ENCODE assay signal across 1 cellular context in the genomic region with DNA sequence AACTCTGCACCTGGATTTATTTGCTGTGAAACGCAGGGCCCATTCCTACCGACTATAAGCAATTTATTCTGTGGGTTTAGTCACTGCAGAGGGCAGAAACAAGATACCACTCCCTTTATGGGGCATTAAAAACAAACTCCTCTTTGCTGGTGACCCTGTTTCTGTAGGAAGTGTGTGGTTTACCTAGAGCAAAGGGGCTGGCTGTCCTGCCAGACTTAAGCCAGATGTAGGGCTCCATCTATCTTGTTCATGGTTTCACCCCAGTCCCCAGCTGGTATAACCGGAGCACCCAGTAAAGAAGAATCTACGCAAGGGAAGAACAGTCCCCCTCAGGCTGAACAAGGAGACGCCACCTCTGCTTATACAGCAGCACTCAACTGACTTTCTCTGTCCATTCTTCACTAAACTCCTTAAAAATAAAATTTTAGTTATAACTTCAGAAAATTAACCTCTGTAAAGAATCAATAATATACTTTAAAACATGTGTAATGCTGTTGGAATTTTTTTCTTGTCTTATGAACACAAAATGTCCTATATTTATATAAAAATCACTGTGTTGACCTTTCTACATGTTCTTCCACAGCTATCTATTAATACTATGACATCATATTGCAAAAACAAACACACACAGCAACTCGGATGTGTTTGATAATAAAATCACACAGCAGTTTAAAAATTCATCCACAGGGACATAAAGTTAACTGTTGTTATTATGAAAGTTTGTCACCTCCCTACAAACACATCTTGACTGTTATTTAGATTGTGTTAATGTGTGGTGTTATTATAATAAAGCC.
TF ChIP-seq lines count a peak whose summit lies in the region.

No MANE protein-coding gene starts in this region.

TF ChIP-seq in WTC11, 78 proteins besides CTCF, POLR2A, EP300 and RAD21 (continued from another document):
- TF ChIP-seq, protein P1, sequence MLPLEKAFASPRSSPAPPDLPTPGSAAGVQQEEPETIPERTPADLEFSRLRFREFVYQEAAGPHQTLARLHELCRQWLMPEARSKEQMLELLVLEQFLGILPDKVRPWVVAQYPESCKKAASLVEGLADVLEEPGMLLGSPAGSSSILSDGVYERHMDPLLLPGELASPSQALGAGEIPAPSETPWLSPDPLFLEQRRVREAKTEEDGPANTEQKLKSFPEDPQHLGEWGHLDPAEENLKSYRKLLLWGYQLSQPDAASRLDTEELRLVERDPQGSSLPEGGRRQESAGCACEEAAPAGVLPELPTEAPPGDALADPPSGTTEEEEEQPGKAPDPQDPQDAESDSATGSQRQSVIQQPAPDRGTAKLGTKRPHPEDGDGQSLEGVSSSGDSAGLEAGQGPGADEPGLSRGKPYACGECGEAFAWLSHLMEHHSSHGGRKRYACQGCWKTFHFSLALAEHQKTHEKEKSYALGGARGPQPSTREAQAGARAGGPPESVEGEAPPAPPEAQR (CRISPR knock-in tag; IDR thresholded peaks at IDR 0.05): no peak
- TF ChIP-seq GABPB1 (CRISPR knock-in tag; IDR thresholded peaks at IDR 0.05) (no peak), HMGA2 (CRISPR knock-in tag; IDR thresholded peaks at IDR 0.05) (no peak), PRRX2 (CRISPR knock-in tag; IDR thresholded peaks at IDR 0.05) (no peak), ZNF317 (CRISPR knock-in tag; IDR thresholded peaks at IDR 0.05; ENCODE audit: borderline replicate concordance, low read depth) (no peak), ESRRA (CRISPR knock-in tag; IDR thresholded peaks at IDR 0.05; ENCODE audit: borderline replicate concordance) (no peak), NR3C1 (CRISPR knock-in tag; conservative IDR thresholded peaks at IDR 0.05; ENCODE audit: low read depth) (no peak)
- TF ChIP-seq, protein P2, sequence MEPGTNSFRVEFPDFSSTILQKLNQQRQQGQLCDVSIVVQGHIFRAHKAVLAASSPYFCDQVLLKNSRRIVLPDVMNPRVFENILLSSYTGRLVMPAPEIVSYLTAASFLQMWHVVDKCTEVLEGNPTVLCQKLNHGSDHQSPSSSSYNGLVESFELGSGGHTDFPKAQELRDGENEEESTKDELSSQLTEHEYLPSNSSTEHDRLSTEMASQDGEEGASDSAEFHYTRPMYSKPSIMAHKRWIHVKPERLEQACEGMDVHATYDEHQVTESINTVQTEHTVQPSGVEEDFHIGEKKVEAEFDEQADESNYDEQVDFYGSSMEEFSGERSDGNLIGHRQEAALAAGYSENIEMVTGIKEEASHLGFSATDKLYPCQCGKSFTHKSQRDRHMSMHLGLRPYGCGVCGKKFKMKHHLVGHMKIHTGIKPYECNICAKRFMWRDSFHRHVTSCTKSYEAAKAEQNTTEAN (CRISPR knock-in tag; IDR thresholded peaks at IDR 0.05): no peak
- TF ChIP-seq, protein P3, sequence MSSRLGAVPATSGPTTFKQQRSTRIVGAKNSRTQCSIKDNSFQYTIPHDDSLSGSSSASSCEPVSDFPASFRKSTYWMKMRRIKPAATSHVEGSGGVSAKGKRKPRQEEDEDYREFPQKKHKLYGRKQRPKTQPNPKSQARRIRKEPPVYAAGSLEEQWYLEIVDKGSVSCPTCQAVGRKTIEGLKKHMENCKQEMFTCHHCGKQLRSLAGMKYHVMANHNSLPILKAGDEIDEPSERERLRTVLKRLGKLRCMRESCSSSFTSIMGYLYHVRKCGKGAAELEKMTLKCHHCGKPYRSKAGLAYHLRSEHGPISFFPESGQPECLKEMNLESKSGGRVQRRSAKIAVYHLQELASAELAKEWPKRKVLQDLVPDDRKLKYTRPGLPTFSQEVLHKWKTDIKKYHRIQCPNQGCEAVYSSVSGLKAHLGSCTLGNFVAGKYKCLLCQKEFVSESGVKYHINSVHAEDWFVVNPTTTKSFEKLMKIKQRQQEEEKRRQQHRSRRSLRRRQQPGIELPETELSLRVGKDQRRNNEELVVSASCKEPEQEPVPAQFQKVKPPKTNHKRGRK (CRISPR knock-in tag; IDR thresholded peaks at IDR 0.05; ENCODE audit: borderline replicate concordance): no peak
- TF ChIP-seq, protein P4, sequence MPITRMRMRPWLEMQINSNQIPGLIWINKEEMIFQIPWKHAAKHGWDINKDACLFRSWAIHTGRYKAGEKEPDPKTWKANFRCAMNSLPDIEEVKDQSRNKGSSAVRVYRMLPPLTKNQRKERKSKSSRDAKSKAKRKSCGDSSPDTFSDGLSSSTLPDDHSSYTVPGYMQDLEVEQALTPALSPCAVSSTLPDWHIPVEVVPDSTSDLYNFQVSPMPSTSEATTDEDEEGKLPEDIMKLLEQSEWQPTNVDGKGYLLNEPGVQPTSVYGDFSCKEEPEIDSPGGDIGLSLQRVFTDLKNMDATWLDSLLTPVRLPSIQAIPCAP (CRISPR knock-in tag; IDR thresholded peaks at IDR 0.05): no peak
TF ChIP-seq in WTC11: peak in this region for 0.
